Comparison of ENCODE assay signal across 29 cellular contexts in genomic region chr11:12998336-12998735, GRCh38. TPM values are rescaled to one million over a fixed set of nuclear protein-coding genes. Genes with fewer than 3 reads are reported as not detected.
"Had no signal": no experiment of that assay in that cellular context is flagged by ENCODE, and none has a peak within 500 bp of the region (broad histone marks: within the 10 kb centered on the region; RNA-seq: fewer than 3 reads in every experiment).

No MANE protein-coding gene starts in this region.

- DNase-seq: activated CD4-positive, alpha-beta T cell treated with anti-CD3 and anti-CD28 coated beads for 36 hours; activated CD4-positive, alpha-beta T cell treated with anti-CD3 and anti-CD28 coated beads, Interleukin-2, amount 10 ng/mL, durations not matched to agents 7 days and 5 days; activated CD4-positive, alpha-beta T cell treated with anti-CD3 and anti-CD28 coated beads, Interleukin-2, amount 50 U/mL, for 48 hours; activated CD8-positive, alpha-beta T cell treated with anti-CD3 and anti-CD28 coated beads, Interleukin-2, amount 10 ng/mL, durations not matched to agents 7 days and 5 days; activated gamma-delta T cell; activated naive CD4-positive, alpha-beta T cell treated with Interleukin-2 at 50 U/mL for 16 hours; activated naive CD8-positive, alpha-beta T cell treated with anti-CD3 and anti-CD28 coated beads, Interleukin-2, amount 10 ng/mL, durations not matched to agents 7 days and 5 days; activated T-cell treated with anti-CD3 and anti-CD28 coated beads, Interleukin-2, amount 50 U/mL, for 24 hours; amygdala; NCI-H1105; NCI-H1417 treated with DMSO at 0.1 percent for 48 hours; NCI-H187 treated with DMSO at 0.1 percent for 48 hours; NCI-H2081; NCI-H226; NCI-H510A; NCI-H526; PC-9; SIG-M5; T-cell; T-helper 17 cell had no signal

- H2AFZ ChIP-seq: PC-9 had no signal

- H3K4me2 ChIP-seq: PC-9 had no signal

- H3K36me3 ChIP-seq: ascending aorta, cardiac muscle cell had no signal

- H3K27ac ChIP-seq: ascending aorta, cardiac muscle cell, PC-9, RWPE1 had no signal

- ATAC-seq: activated CD4-positive, alpha-beta T cell treated with anti-CD3 and anti-CD28 coated beads for 36 hours; activated CD8-positive, alpha-beta T cell treated with anti-CD3 and anti-CD28 coated beads, Interleukin-2, amount 10 ng/mL, durations not matched to agents 7 days and 5 days; Right ventricle myocardium inferior; SK-N-SH treated with all-trans-retinoic acid at 6 μM for 48 hours; T-cell; T-helper 17 cell had no signal

- H3K9me3 ChIP-seq: ascending aorta had no signal

- H3K4me1 ChIP-seq: ascending aorta had no signal

- H3K27me3 ChIP-seq: ascending aorta had no signal

- H3K4me3 ChIP-seq: ascending aorta, cardiac muscle cell, PC-9 had no signal

RNA-seq across cellular contexts. Expression of gene RASSF10, which starts 10.8 kb away (rescaled TPM):
- total RNA-seq: activated CD4-positive, alpha-beta T cell treated with anti-CD3 and anti-CD28 coated beads for 36 hours; activated CD4-positive, alpha-beta T cell treated with anti-CD3 and anti-CD28 coated beads, Interleukin-2, amount 10 ng/mL, durations not matched to agents 7 days and 5 days; activated CD8-positive, alpha-beta T cell treated with anti-CD3 and anti-CD28 coated beads, Interleukin-2, amount 10 ng/mL, durations not matched to agents 7 days and 5 days; activated naive CD8-positive, alpha-beta T cell treated with anti-CD3 and anti-CD28 coated beads, Interleukin-2, amount 10 ng/mL, durations not matched to agents 7 days and 5 days; activated T-helper 2 cell treated with anti-CD3 and anti-CD28 coated beads, Interferon-gamma antibody, Interleukin-2, Interleukin-4, amounts not matched to agents 10 μg/mL and 5 μg/mL and 100 μg/mL, durations not matched to agents 14 hours and 24 hours and 36 hours; ascending aorta; chondrocyte; M059J; OCI-LY7; T-cell; T-helper 17 cell had no signal
